1 cellular context compared by ENCODE assay signal in genomic region chr1:54510715-54511270, GRCh38.
TF ChIP-seq lines count a peak whose summit lies in the region.

No MANE protein-coding gene starts in this region.

TF ChIP-seq in K562, 482 proteins besides CTCF, POLR2A, EP300 and RAD21 (continued from another document):
- no peak for TF ChIP-seq NR1H2 (CRISPR knock-in tag; IDR thresholded peaks at IDR 0.05)
- TF ChIP-seq EGR1 (conservative IDR thresholded peaks at IDR 0.05) = no peak
- TF ChIP-seq HNRNPH1 (optimal IDR thresholded peaks at IDR 0.05; ENCODE audit: low read depth, low read length) = no peak
